8 cellular contexts compared by ENCODE assay signal in the genomic region with DNA sequence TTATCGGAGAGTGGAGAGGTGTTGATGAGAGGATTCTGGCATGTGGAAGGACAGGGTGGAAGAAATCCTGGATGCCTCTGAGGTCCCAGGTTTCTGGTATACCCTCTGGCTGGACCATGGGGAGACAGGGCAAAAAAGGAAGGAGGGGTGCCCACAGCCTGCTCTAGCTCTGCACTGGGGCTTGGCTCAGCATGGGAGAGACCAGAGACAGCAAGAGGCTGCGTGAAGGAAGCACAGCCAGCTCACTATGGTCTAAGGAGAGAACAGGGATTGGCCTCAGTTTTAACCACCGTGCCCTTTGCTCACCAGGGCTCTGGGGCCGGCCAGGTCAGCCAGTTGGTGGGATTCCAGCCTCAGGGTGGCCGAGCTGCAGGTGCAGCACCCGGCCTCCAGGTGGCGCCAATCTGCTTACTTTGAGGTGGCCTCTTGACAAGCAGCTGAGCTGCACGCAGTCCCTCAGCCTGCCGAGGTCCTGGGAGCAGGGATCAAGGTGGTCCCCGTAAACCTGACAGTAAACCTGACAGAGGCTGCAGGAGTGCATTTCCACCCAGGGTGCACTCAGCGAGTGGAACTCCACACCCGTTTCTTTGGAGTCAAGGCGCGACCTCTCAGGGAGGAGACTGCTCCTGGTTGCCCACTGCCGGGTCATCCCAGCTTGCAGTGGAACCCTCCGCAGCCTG. TPM values are rescaled to one million over a fixed set of nuclear protein-coding genes. Genes with fewer than 3 reads are reported as not detected.
DNase-seq lines count a peak whose midpoint lies in the region; ATAC-seq and TF ChIP-seq lines count a peak whose summit lies in the region.

No MANE protein-coding gene starts in this region.

- peak overlapping the region; percentile 70 for H3K4me3 Mint-ChIP-seq in activated CD4-positive, alpha-beta T cell treated with anti-CD3 and anti-CD28 coated beads, Interleukin-2, amount 10 ng/mL, durations not matched to agents 24 days and 14 days

- H3K27ac ChIP-seq in DND-41 (ENCODE audit: low read length): no peak overlapping the region
- H3K27ac ChIP-seq in right lobe of liver: no peak overlapping the region

- DNase-seq in DND-41 (peak; percentile 60), NCI-H345 (lab: John Stamatoyannopoulos, UW) (peak; percentile 67), choroid plexus epithelial cell (ENCODE audit: low read depth) (peak; percentile 82), right lobe of liver (peak; percentile 86 to 90 (median 86))
- peak; percentile 93 for DNase-seq in activated CD4-positive, alpha-beta T cell treated with anti-CD3 and anti-CD28 coated beads, Interleukin-2, amount 10 ng/mL, durations not matched to agents 24 days and 14 days
- peak in 2 of 3 donors; percentile 60 to 64 for DNase-seq in stimulated activated CD4-positive, alpha-beta T cell treated with anti-CD3 and anti-CD28 coated beads, TNF-alpha, amount 100 ng/mL, for 48 hours (ENCODE audit: low read depth in 3 of 3)

- H3K9me3 ChIP-seq in DND-41 (ENCODE audit: insufficient read depth, low read length, severe bottlenecking): no peaks in the 10 kb centered on the region
- no peaks in the 10 kb centered on the region for H3K9me3 ChIP-seq in right lobe of liver

- no peaks in the 10 kb centered on the region for H4K20me1 ChIP-seq in DND-41 (ENCODE audit: insufficient read depth, low read length)

- TF ChIP-seq CTCF in DND-41 (IDR thresholded peaks at IDR 0.05; ENCODE audit: borderline replicate concordance, extremely low read depth, low read length, poor library complexity, severe bottlenecking) (peak; percentile 88), choroid plexus epithelial cell (conservative IDR thresholded peaks at IDR 0.05; ENCODE audit: low read depth, low read length) (peak; percentile 94), right lobe of liver (IDR thresholded peaks at IDR 0.05) (peak; percentile 76 to 97 (median 94))

- WGBS in right lobe of liver (ENCODE audit: insufficient coverage, low coverage, low lambda C conversion rate, missing lambda C conversion rate): 31% methylated on average over 2 of the region's 16 CpGs

- H3K36me3 ChIP-seq in DND-41 (ENCODE audit: insufficient read depth, low read length) (no peaks in the 10 kb centered on the region), right lobe of liver (no peaks in the 10 kb centered on the region)

- TF ChIP-seq POLR2A in right lobe of liver (IDR thresholded peaks at IDR 0.05): no peak

- H3K36me3 Mint-ChIP-seq in activated CD4-positive, alpha-beta T cell treated with anti-CD3 and anti-CD28 coated beads, Interleukin-2, amount 10 ng/mL, durations not matched to agents 24 days and 14 days (ENCODE audit: low read depth): no peaks in the 10 kb centered on the region

- H3K27ac Mint-ChIP-seq in activated CD4-positive, alpha-beta T cell treated with anti-CD3 and anti-CD28 coated beads, Interleukin-2, amount 10 ng/mL, durations not matched to agents 24 days and 14 days: no peak overlapping the region

- no peaks in the 10 kb centered on the region for H3K79me2 ChIP-seq in DND-41 (ENCODE audit: insufficient read depth, low read length)

- peak; percentile 64 for ATAC-seq in DND-41 (ENCODE audit: insufficient read depth, low read depth)
- peak; percentile 65 for ATAC-seq in HG02678 (IDR thresholded peaks at IDR 0.05; ENCODE audit: unreplicated experiment)
- ATAC-seq in right lobe of liver: peak; percentile 86 to 92 (median 90)
- ATAC-seq in HG03025 (IDR thresholded peaks at IDR 0.05; ENCODE audit: low FRiP score, unreplicated experiment): no peak

- H3K4me1 ChIP-seq in DND-41 (ENCODE audit: insufficient read depth, low read length): peaks cover 10% of the 10 kb centered on the region
- H3K4me1 ChIP-seq in right lobe of liver: peaks cover 0 to 13% (median 5%) of the 10 kb centered on the region in 4 donors

- no peaks in the 10 kb centered on the region for H3K9me3 Mint-ChIP-seq in activated CD4-positive, alpha-beta T cell treated with anti-CD3 and anti-CD28 coated beads, Interleukin-2, amount 10 ng/mL, durations not matched to agents 24 days and 14 days

- H3K27me3 ChIP-seq in DND-41 (ENCODE audit: insufficient read depth, low read length, poor library complexity) (no peaks in the 10 kb centered on the region), right lobe of liver (no peaks in the 10 kb centered on the region)

- H3K4me3 ChIP-seq in DND-41 (ENCODE audit: low read depth in 1 of 2, low read length in 2 of 2): no peak overlapping the region
- peak overlapping the region; percentile 65 for H3K4me3 ChIP-seq in choroid plexus epithelial cell (ENCODE audit: low read depth, low read length)
- peak overlapping the region in 1 of 3 donors; percentile 48 for H3K4me3 ChIP-seq in right lobe of liver

- H2AFZ ChIP-seq in DND-41 (ENCODE audit: low read depth, low read length): no peak overlapping the region; the same call in 1 of the 2 replicates

- H3K27me3 Mint-ChIP-seq in activated CD4-positive, alpha-beta T cell treated with anti-CD3 and anti-CD28 coated beads, Interleukin-2, amount 10 ng/mL, durations not matched to agents 24 days and 14 days: peaks cover 35% of the 10 kb centered on the region

- intact Hi-C loops in activated CD4-positive, alpha-beta T cell treated with anti-CD3 and anti-CD28 coated beads, Interleukin-2, amount 10 ng/mL, durations not matched to agents 24 days and 14 days (cut with micrococcal nuclease): loop anchor here (2.0 kb wide), 1 partner anchor 651 kb away; no protein-coding TSS in a partner anchor
- intact Hi-C loops in right lobe of liver (cut with DNase I): loop anchor here in 1 of 2 donors (10.0 kb wide), 1 partner anchor 305 kb away; no protein-coding TSS in a partner anchor

- peaks cover 10% of the 10 kb centered on the region for H3K4me1 Mint-ChIP-seq in activated CD4-positive, alpha-beta T cell treated with anti-CD3 and anti-CD28 coated beads, Interleukin-2, amount 10 ng/mL, durations not matched to agents 24 days and 14 days

- no peak overlapping the region for H3K9ac ChIP-seq in DND-41 (ENCODE audit: low read depth, low read length)

- H3K4me2 ChIP-seq in DND-41 (ENCODE audit: insufficient read depth, low read length): 0 out of 2 replicates have a peak overlapping the region, but pooled peaks have one; percentile 11

RNA-seq across cellular contexts. Expression of gene SPTLC1, which starts 25.0 kb away (rescaled TPM):
- 62.5 and 64.9 TPM in 2 replicates for total RNA-seq in activated CD4-positive, alpha-beta T cell treated with anti-CD3 and anti-CD28 coated beads, Interleukin-2, amount 10 ng/mL, durations not matched to agents 24 days and 14 days
- 10 to 100 TPM; 12.4 to 25.3 (median 19.3) TPM for total RNA-seq in right lobe of liver
